ENCODE assay signal across 16 cellular contexts in genomic region chr4:17701146-17701859, GRCh38.
DNase-seq lines count a peak whose midpoint lies in the region; ATAC-seq, FAIRE-seq and TF ChIP-seq lines count a peak whose summit lies in the region.
"Had no signal": no experiment of that assay in that cellular context is flagged by ENCODE, and none has a peak within 500 bp of the region (broad histone marks: within the 10 kb centered on the region; RNA-seq: fewer than 3 reads in every experiment).

No MANE protein-coding gene starts in this region.

- no TSS peak for BruUV-seq in PC-3 (replicated peaks; lab: Mats Ljungman, UMichigan)

- no peaks in the 10 kb centered on the region for H4K20me1 ChIP-seq in PC-3 (ENCODE audit: low read length)

- ATAC-seq in PC-3: no peak

- DNase-seq in PC-3 (peak; percentile 33), bronchial epithelial cell (ENCODE audit: low read depth) (peak; percentile 53), islet precursor cell (peak; percentile 30), NCI-H2107 treated with DMSO at 0.1 percent for 48 hours (lab: John Stamatoyannopoulos, UW; ENCODE audit: unreplicated experiment) (no peak), G401 (ENCODE audit: low spot score) (no peak)
- DNase-seq in stimulated activated CD4-positive, alpha-beta T cell treated with anti-CD3 and anti-CD28 coated beads, Interleukin-4, amount 100 ng/mL, for 1 hour: no peak
- DNase-seq: BE2C; CD4-positive, alpha-beta memory T cell; DMS79; HCEC 1CT had no signal

- H3F3A ChIP-seq in PC-3 (ENCODE audit: low read length, unreplicated experiment): no peaks in the 10 kb centered on the region

- POLR2A ChIA-PET in PC-3 (lab: Charles Lee; ENCODE audit: unreplicated experiment): no interaction called here

- H3K27me3 ChIP-seq in PC-3 (ENCODE audit: low read length) (no peaks in the 10 kb centered on the region), bronchial epithelial cell (ENCODE audit: control insufficient read depth, insufficient read depth, low read length) (no peaks in the 10 kb centered on the region), skeletal muscle tissue (ENCODE audit: control insufficient read depth in 3 of 3, insufficient read depth in 3 of 3, low read length in 3 of 3) (no peaks in the 10 kb centered on the region)
- H3K27me3 ChIP-seq: BE2C had no signal

- no peak overlapping the region for H3K9ac ChIP-seq in PC-3 (ENCODE audit: low read length)
- H3K9ac ChIP-seq in skeletal muscle tissue (ENCODE audit: low read depth in 1 of 3, low read length in 3 of 3): no peak overlapping the region

- no peaks in the 10 kb centered on the region for H3K79me2 ChIP-seq in PC-3 (ENCODE audit: low read length)

- intact Hi-C loops in PC-3 (cut with micrococcal nuclease): no loop called here

- H3K36me3 ChIP-seq in PC-3 (ENCODE audit: low read depth, low read length) (no peaks in the 10 kb centered on the region), bronchial epithelial cell (ENCODE audit: control insufficient read depth, insufficient read depth, low read length) (no peaks in the 10 kb centered on the region), skeletal muscle tissue (ENCODE audit: control insufficient read depth in 3 of 3, insufficient read depth in 3 of 3, low read length in 3 of 3) (no peaks in the 10 kb centered on the region)
- H3K36me3 ChIP-seq: BE2C had no signal

- FAIRE-seq in bronchial epithelial cell (lab: Jason Lieb, UNC): no peak
- FAIRE-seq: A204.1, G401.6, GM12892 had no signal

- H3K4me1 ChIP-seq in PC-3 (ENCODE audit: insufficient read depth, low read length): no peaks in the 10 kb centered on the region
- H3K4me1 ChIP-seq in skeletal muscle tissue (ENCODE audit: control insufficient read depth in 3 of 3, insufficient read depth in 3 of 3, low read length in 3 of 3): peaks cover 0 to 15% (median 0%) of the 10 kb centered on the region in 3 donors
- H3K4me1 ChIP-seq: BE2C had no signal

- CTCF ChIA-PET in PC-3 (lab: Charles Lee): no interaction called here

- no peaks in the 10 kb centered on the region for H3K9me2 ChIP-seq in PC-3 (replicated peaks; ENCODE audit: low read length)

- H3K4me2 ChIP-seq in PC-3 (ENCODE audit: low read length): no peak overlapping the region

- H3K27ac ChIP-seq in PC-3 (ENCODE audit: low read length) (no peak overlapping the region), skeletal muscle tissue (ENCODE audit: low read depth, low read length) (peak overlapping the region; percentile 6)
- H3K27ac ChIP-seq: C4-2B, HL-60 had no signal

- H2AFZ ChIP-seq in PC-3 (ENCODE audit: low read length): no peak overlapping the region

- in situ Hi-C loops in G401 (cut with HindIII; ENCODE audit: low sequenced_read_pairs): no loop called here

- TF ChIP-seq CTCF in PC-3 (conservative IDR thresholded peaks at IDR 0.05; ENCODE audit: low read depth, low read length): no peak
- TF ChIP-seq CTCF in bronchial epithelial cell (IDR thresholded peaks at IDR 0.05; ENCODE audit: insufficient read depth, low read length, severe bottlenecking): no peak

- H3K4me3 ChIP-seq in PC-3 (ENCODE audit: low read length): no peak overlapping the region
- H3K4me3 ChIP-seq in bronchial epithelial cell (ENCODE audit: low read depth, low read length): no peak overlapping the region
- H3K4me3 ChIP-seq in skeletal muscle tissue (ENCODE audit: low read length in 3 of 3): peak overlapping the region in 1 of 3 donors; percentile 10

- H3K9me3 ChIP-seq in PC-3 (ENCODE audit: low read length): no peaks in the 10 kb centered on the region
- peaks cover 0 to 2% (median 0%) of the 10 kb centered on the region in 3 donors for H3K9me3 ChIP-seq in skeletal muscle tissue (ENCODE audit: control insufficient read depth in 3 of 3, low read length in 3 of 3)
- H3K9me3 ChIP-seq: BE2C had no signal

Comparison
In these comparisons a context has a peak if more than half of its experiments do, and no peak if none do; other contexts are left out.
1. DNase-seq: peak in PC-3 (single experiment), bronchial epithelial cell (single experiment) and islet precursor cell (single experiment); none in NCI-H2107 treated with DMSO at 0.1 percent for 48 hours (single experiment), G401 (single experiment) and stimulated activated CD4-positive, alpha-beta T cell treated with anti-CD3 and anti-CD28 coated beads, Interleukin-4, amount 100 ng/mL, for 1 hour (single experiment).